In the genomic region with DNA sequence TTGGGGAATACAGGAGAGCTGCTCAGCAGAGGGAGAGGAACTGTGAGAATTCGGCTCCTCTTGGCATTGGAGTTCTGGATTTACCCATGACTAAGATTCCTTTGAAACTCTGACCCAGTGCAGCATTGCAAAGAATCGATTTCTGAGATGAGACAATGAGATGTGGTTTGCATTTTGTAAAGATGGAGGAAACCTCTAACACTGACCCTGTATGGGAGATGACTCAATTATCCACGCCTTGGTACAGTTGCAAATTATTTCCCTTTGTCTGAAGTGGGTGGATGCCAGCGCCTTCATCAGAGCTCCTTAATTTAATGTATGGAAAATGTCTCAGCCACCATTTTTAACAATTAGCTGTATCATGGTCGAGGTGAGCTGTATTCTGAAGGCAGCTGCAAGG, we compare ENCODE assay signal across 19 cellular contexts. TPM values are rescaled to one million over a fixed set of nuclear protein-coding genes. Genes with fewer than 3 reads are reported as not detected.
DNase-seq lines count a peak whose midpoint lies in the region; ATAC-seq lines count a peak whose summit lies in the region.
"Had no signal": no experiment of that assay in that cellular context is flagged by ENCODE, and none has a peak within 500 bp of the region (broad histone marks: within the 10 kb centered on the region; RNA-seq: fewer than 3 reads in every experiment).

No MANE protein-coding gene starts in this region.

- no peaks in the 10 kb centered on the region for H3K36me3 ChIP-seq in HAP-1 (replicated peaks)
- no peaks in the 10 kb centered on the region for H3K36me3 ChIP-seq in iPS-18a (ENCODE audit: control insufficient read depth, low read depth, low read length)
- H3K36me3 ChIP-seq in aorta (ENCODE audit: control insufficient read depth in 1 of 2, insufficient read depth in 2 of 2, low read length in 1 of 2): peaks cover 0 to 2% of the 10 kb centered on the region in 2 donors
- H3K36me3 ChIP-seq: ascending aorta, lower lobe of right lung, tibial nerve had no signal

- no peak overlapping the region for H3K27ac Mint-ChIP-seq in activated T-helper 17 cell treated with anti-CD3 and anti-CD28 coated beads, Interleukin-2, amount 50 U/mL, for 72 hours

- DNase-seq in Daoy (ENCODE audit: low read depth): peak; percentile 39
- DNase-seq in HAP-1 (ENCODE audit: low spot score in 2 of 2): peak; percentile 21 to 53
- DNase-seq in stimulated activated naive CD4-positive, alpha-beta T cell (lab: John Stamatoyannopoulos, UW): no peak
- no peak for DNase-seq in AG08395 (ENCODE audit: low spot score)
- DNase-seq in aorta: no peak
- DNase-seq: activated effector memory CD4-positive, alpha-beta T cell treated with anti-CD3 and anti-CD28 coated beads, Interleukin-2, amount 50 U/mL, for 16 hours; DMS79; islet precursor cell; lower lobe of right lung; NCI-H2171 treated with DMSO at 0.1 percent for 48 hours; NCI-H774; right cardiac atrium; Right ventricle myocardium superior had no signal

- H3K4me1 Mint-ChIP-seq in activated T-helper 17 cell treated with anti-CD3 and anti-CD28 coated beads, Interleukin-2, amount 50 U/mL, for 72 hours: peaks cover 18% of the 10 kb centered on the region

- H3K27ac ChIP-seq in iPS-18a (ENCODE audit: low read length): peak overlapping the region; percentile 4
- H3K27ac ChIP-seq in aorta (ENCODE audit: low read depth in 1 of 2, low read length in 2 of 2): no peak overlapping the region
- H3K27ac ChIP-seq: ascending aorta, coronary artery, hepatocyte, lower lobe of right lung, tibial nerve had no signal

- no peak overlapping the region for H3K4me3 Mint-ChIP-seq in activated T-helper 17 cell treated with anti-CD3 and anti-CD28 coated beads, Interleukin-2, amount 50 U/mL, for 72 hours

- H3K27me3 ChIP-seq in HAP-1 (ENCODE audit: low read depth) (no peaks in the 10 kb centered on the region), iPS-18a (ENCODE audit: control insufficient read depth, insufficient read depth, low read length) (no peaks in the 10 kb centered on the region), aorta (ENCODE audit: control insufficient read depth in 1 of 2, insufficient read depth in 2 of 2, low read length in 1 of 2) (no peaks in the 10 kb centered on the region)
- H3K27me3 ChIP-seq: ascending aorta, hepatocyte, tibial nerve had no signal

- intact Hi-C loops in aorta (cut with DNase I): no loop called here

- in situ Hi-C loops in HAP-1 (cut with MboI; ENCODE audit: low sequenced_read_pairs): no loop called here

- 90 to 94% methylated on average over 5 of the region's 5 CpGs for WGBS in aorta, 2 donors

- no peaks in the 10 kb centered on the region for H3K9me3 ChIP-seq in HAP-1
- H3K9me3 ChIP-seq in iPS-18a (ENCODE audit: control insufficient read depth, low read depth, low read length): no peaks in the 10 kb centered on the region
- H3K9me3 ChIP-seq in aorta (ENCODE audit: control insufficient read depth, low read length): no peaks in the 10 kb centered on the region
- H3K9me3 ChIP-seq: ascending aorta, lower lobe of right lung, tibial nerve had no signal

- H3K36me3 Mint-ChIP-seq in activated T-helper 17 cell treated with anti-CD3 and anti-CD28 coated beads, Interleukin-2, amount 50 U/mL, for 72 hours (ENCODE audit: low read depth): no peaks in the 10 kb centered on the region

- H3K9me3 Mint-ChIP-seq in activated T-helper 17 cell treated with anti-CD3 and anti-CD28 coated beads, Interleukin-2, amount 50 U/mL, for 72 hours: no peaks in the 10 kb centered on the region

- peak; percentile 77 for ATAC-seq in activated T-helper 17 cell treated with anti-CD3 and anti-CD28 coated beads, Interleukin-2, amount 50 U/mL, for 72 hours (replicated peaks)
- no peak for ATAC-seq in aorta (ENCODE audit: low FRiP score)
- ATAC-seq: lower lobe of right lung, right cardiac atrium had no signal

- H3K4me1 ChIP-seq in HAP-1 (peaks cover 23% of the 10 kb centered on the region), iPS-18a (ENCODE audit: control insufficient read depth, low read depth, low read length) (peaks cover 67% of the 10 kb centered on the region), aorta (ENCODE audit: control insufficient read depth in 1 of 2, insufficient read depth in 2 of 2, low read length in 2 of 2) (no peaks in the 10 kb centered on the region)
- H3K4me1 ChIP-seq: ascending aorta, lower lobe of right lung, tibial nerve had no signal

- H3K9ac ChIP-seq in iPS-18a (ENCODE audit: low read length): peak overlapping the region; percentile 6

- H3K27me3 Mint-ChIP-seq in activated T-helper 17 cell treated with anti-CD3 and anti-CD28 coated beads, Interleukin-2, amount 50 U/mL, for 72 hours: no peaks in the 10 kb centered on the region

- H3K4me3 ChIP-seq in HAP-1: no peak overlapping the region
- no peak overlapping the region for H3K4me3 ChIP-seq in iPS-18a (ENCODE audit: low read length)
- no peak overlapping the region for H3K4me3 ChIP-seq in aorta (ENCODE audit: low read length in 2 of 2)
- H3K4me3 ChIP-seq: ascending aorta, coronary artery, hepatocyte, lower lobe of right lung, tibial nerve had no signal

RNA-seq across cellular contexts. Expression of gene NUP93, which starts 53.4 kb away (rescaled TPM):
- 91.9 and 120 TPM in 2 replicates for total RNA-seq in Daoy (2014; rRNA removed; shearing (Covaris generic))
- 100 to 1,000 TPM in 1 of 2 donors, 10 to 100 TPM in 1; 51.5 to 112 TPM for total RNA-seq in activated T-helper 17 cell treated with anti-CD3 and anti-CD28 coated beads, Interleukin-2, amount 50 U/mL, for 72 hours
- total RNA-seq in aorta: 10 to 100 TPM; 53.7 to 57.5 TPM
- 10 to 100 TPM; 32.9 to 33.8 TPM for polyA plus RNA-seq in aorta

Comparison
In these comparisons a context has a peak if more than half of its experiments do, and no peak if none do; other contexts are left out.
1. DNase-seq: peak in Daoy (single experiment) and HAP-1 (2 of 2); none in stimulated activated naive CD4-positive, alpha-beta T cell (0 of 6), AG08395 (single experiment) and aorta (0 of 2).